Comparison of ENCODE assay signal across 19 cellular contexts in genomic region chr1:66535853-66536252, GRCh38. TPM values are rescaled to one million over a fixed set of nuclear protein-coding genes. Genes with fewer than 3 reads are reported as not detected.
DNase-seq lines count a peak whose midpoint lies in the region; ATAC-seq and TF ChIP-seq lines count a peak whose summit lies in the region.
"Had no signal": no experiment of that assay in that cellular context is flagged by ENCODE, and none has a peak within 500 bp of the region (broad histone marks: within the 10 kb centered on the region; RNA-seq: fewer than 3 reads in every experiment).

No MANE protein-coding gene starts in this region.

- H3K9me3 ChIP-seq in mesenchymal stem cell (ENCODE audit: control insufficient read depth, low read length) (no peaks in the 10 kb centered on the region), upper lobe of right lung (no peaks in the 10 kb centered on the region)

- no peak overlapping the region for H3K4ac ChIP-seq in mesenchymal stem cell (ENCODE audit: low read depth in 1 of 2, low read length in 2 of 2)

- WGBS in mesenchymal stem cell: 56% methylated on average over 1 of the region's 1 CpG

- no peak for TF ChIP-seq CTCF in dorsolateral prefrontal cortex (IDR thresholded peaks at IDR 0.05 in 54 of 56, conservative IDR thresholded peaks at IDR 0.05 in 2 of 56; ENCODE audit: low read depth in 1 of 56, partially characterized antibody in 56 of 56)
- TF ChIP-seq CTCF in upper lobe of right lung (IDR thresholded peaks at IDR 0.05): no peak

- H3K23ac ChIP-seq in mesenchymal stem cell (ENCODE audit: low read length in 2 of 2): no peak overlapping the region

- H4K8ac ChIP-seq in mesenchymal stem cell (ENCODE audit: low read length): no peak overlapping the region

- H3K27ac ChIP-seq in dorsolateral prefrontal cortex: peak overlapping the region in 58 of 59 donors; percentile 2 to 96 (median 92)
- H3K27ac ChIP-seq in mesenchymal stem cell (ENCODE audit: low read length, poor library complexity, severe bottlenecking): peak overlapping the region; percentile 18
- no peak overlapping the region for H3K27ac ChIP-seq in upper lobe of right lung
- H3K27ac ChIP-seq: 22Rv1, epithelial cell of prostate, hepatocyte, HL-60 had no signal

- H4K91ac ChIP-seq in mesenchymal stem cell (ENCODE audit: low read length): no peak overlapping the region

- H2BK5ac ChIP-seq in mesenchymal stem cell (ENCODE audit: low read depth, low read length, poor library complexity, severe bottlenecking): no peak overlapping the region

- H3K79me1 ChIP-seq in mesenchymal stem cell (replicated peaks; ENCODE audit: low read length, poor library complexity, severe bottlenecking): no peaks in the 10 kb centered on the region

- H2BK15ac ChIP-seq in mesenchymal stem cell (ENCODE audit: low read depth, poor library complexity, severe bottlenecking): no peak overlapping the region

- H2AFZ ChIP-seq in mesenchymal stem cell (ENCODE audit: low read depth, low read length): no peak overlapping the region
- H2AFZ ChIP-seq: hepatocyte had no signal

- no peak overlapping the region for H2BK120ac ChIP-seq in mesenchymal stem cell (ENCODE audit: low read depth, low read length)

- H3K4me1 ChIP-seq in mesenchymal stem cell (ENCODE audit: control insufficient read depth, insufficient read depth, low read depth, low read length): peaks cover 9% of the 10 kb centered on the region
- peaks cover 9% of the 10 kb centered on the region for H3K4me1 ChIP-seq in upper lobe of right lung

- peak overlapping the region; percentile 69 for H3K4me2 ChIP-seq in mesenchymal stem cell (ENCODE audit: low read length, poor library complexity, severe bottlenecking)
- H3K4me2 ChIP-seq: hepatocyte had no signal

- intact Hi-C loops in dorsolateral prefrontal cortex (cut with DNase I) (loop anchor here in 1 of 2 donors (2.0 to 10.0 kb wide), 2 partner anchors 109 to 181 kb away; no protein-coding TSS in a partner anchor), upper lobe of right lung (cut with DNase I) (no loop called here)

- H2BK12ac ChIP-seq in mesenchymal stem cell (ENCODE audit: low read length in 2 of 2): no peak overlapping the region

- H2AK5ac ChIP-seq in mesenchymal stem cell (ENCODE audit: low read length, severe bottlenecking): no peak overlapping the region

- peak overlapping the region; percentile 42 to 90 (median 72) for H3K4me3 ChIP-seq in dorsolateral prefrontal cortex
- H3K4me3 ChIP-seq in mesenchymal stem cell (ENCODE audit: insufficient read depth in 1 of 2, low read depth in 1 of 2, low read length in 2 of 2): peak overlapping the region in 1 of 2 experiments; percentile 86
- peak overlapping the region; percentile 46 for H3K4me3 ChIP-seq in upper lobe of right lung
- H3K4me3 ChIP-seq: hepatocyte had no signal

- no peak overlapping the region for H3K14ac ChIP-seq in mesenchymal stem cell (ENCODE audit: low read length in 2 of 2)

- no peak for ATAC-seq in upper lobe of right lung
- no peak for ATAC-seq in GM21528 (IDR thresholded peaks at IDR 0.05; ENCODE audit: low FRiP score, unreplicated experiment)
- no peak for ATAC-seq in HG02798 (IDR thresholded peaks at IDR 0.05; ENCODE audit: poor library complexity, unreplicated experiment)

- DNase-seq in NCI-H1092 treated with DMSO at 0.1 percent for 48 hours (lab: John Stamatoyannopoulos, UW) (peak; percentile 17), NCI-H1092 (lab: John Stamatoyannopoulos, UW) (no peak), dorsolateral prefrontal cortex (no peak), mesenchymal stem cell (no peak), upper lobe of right lung (no peak), NCI-H1930 (lab: John Stamatoyannopoulos, UW) (no peak)
- DNase-seq: activated CD4-positive, alpha-beta T cell treated with anti-CD3 and anti-CD28 coated beads, Interleukin-2, amount 10 ng/mL, durations not matched to agents 7 days and 5 days; activated naive CD4-positive, alpha-beta T cell treated with anti-CD3 and anti-CD28 coated beads, Interleukin-2, amount 50 U/mL, for 16 hours; CD4-positive, alpha-beta T cell; central memory CD4-positive, alpha-beta T cell; KBM-7; NCI-H345; T1000 had no signal

- H3K27me3 ChIP-seq in dorsolateral prefrontal cortex: no peaks in the 10 kb centered on the region
- H3K27me3 ChIP-seq in mesenchymal stem cell (ENCODE audit: control insufficient read depth in 1 of 2, insufficient read depth in 1 of 2, low read length in 2 of 2): no peaks in the 10 kb centered on the region
- peaks cover 10% of the 10 kb centered on the region for H3K27me3 ChIP-seq in upper lobe of right lung

- peak overlapping the region; percentile 94 for H3K9ac ChIP-seq in mesenchymal stem cell (ENCODE audit: low read length)

- H3K36me3 ChIP-seq in mesenchymal stem cell (ENCODE audit: control insufficient read depth in 1 of 2, insufficient read depth in 2 of 2, low read depth in 1 of 2, low read length in 2 of 2) (no peaks in the 10 kb centered on the region), upper lobe of right lung (no peaks in the 10 kb centered on the region)

- H3K18ac ChIP-seq in mesenchymal stem cell (ENCODE audit: low read depth in 1 of 2, low read length in 2 of 2): no peak overlapping the region

RNA-seq across cellular contexts. Expression of gene SGIP1, which starts 1.9 kb away (rescaled TPM):
- total RNA-seq in dorsolateral prefrontal cortex (100 to 1,000 TPM; 106 to 187 (median 149) TPM), upper lobe of right lung (19.8 TPM)
- 104 TPM for polyA plus RNA-seq in mesenchymal stem cell (2013, experiment 1 of 2)
- 103 TPM for polyA plus RNA-seq in mesenchymal stem cell (2013, experiment 2 of 2)
- total RNA-seq: activated CD4-positive, alpha-beta T cell treated with anti-CD3 and anti-CD28 coated beads, Interleukin-2, amount 10 ng/mL, durations not matched to agents 7 days and 5 days had no signal
